22 cellular contexts compared by ENCODE assay signal in genomic region chr5:111806150-111806549, GRCh38.
"Had no signal": no experiment of that assay in that cellular context is flagged by ENCODE, and none has a peak within 500 bp of the region (broad histone marks: within the 10 kb centered on the region; RNA-seq: fewer than 3 reads in every experiment).

No MANE protein-coding gene starts in this region.

- H3K36me3 ChIP-seq: MG63, SJSA1 had no signal

- H3K27ac ChIP-seq: SJSA1, SK-N-MC had no signal

- H3K4me1 ChIP-seq: SJSA1 had no signal

- H3K27me3 ChIP-seq: MG63, SJSA1 had no signal

- FAIRE-seq: RCC 7860 had no signal

- H3K9me3 ChIP-seq: MG63, SJSA1 had no signal

- H3K4me3 ChIP-seq: MG63, SJSA1, SK-N-MC had no signal

- DNase-seq: KBM-7, MG63, NCI-H1092, NCI-H1105 treated with DMSO at 0.1 percent for 48 hours, NCI-H1417 treated with DMSO at 0.1 percent for 48 hours, NCI-H146, NCI-H1694 treated with DMSO at 0.1 percent for 48 hours, NCI-H1930, NCI-H2081, NCI-H2107, NCI-H2227 treated with DMSO at 0.1 percent for 48 hours, NCI-H446, NCI-H510A, NCI-H524 treated with DMSO at 0.1 percent for 48 hours, NCI-H69, NCI-H774, Right ventricle myocardium superior, RPMI8226, SIG-M5 had no signal
